ENCODE assay signal across 1 cellular context in the genomic region with DNA sequence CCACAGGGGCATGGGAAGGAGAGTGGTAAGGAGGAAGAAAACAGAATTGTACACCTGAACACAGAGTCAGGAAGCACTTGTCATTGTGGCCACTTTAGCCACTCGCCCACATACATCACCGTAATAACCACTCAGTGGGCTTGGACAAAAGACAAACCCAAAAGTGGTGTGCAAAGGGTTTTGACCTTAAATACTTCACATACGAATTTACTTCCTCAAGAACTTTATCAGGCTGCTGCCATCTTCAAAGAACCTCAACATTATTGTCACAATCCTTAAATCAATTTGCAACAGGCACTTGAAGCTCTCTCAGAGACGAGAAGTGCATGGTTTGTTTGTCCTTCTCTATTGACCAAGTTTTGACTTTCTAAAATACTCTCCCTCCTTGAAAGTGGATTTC.
A peak's percentile ranks its signal among the peaks of the same experiment; 100 is the strongest.
TF ChIP-seq lines count a peak whose summit lies in the region.

No MANE protein-coding gene starts in this region.

TF ChIP-seq in HepG2, 621 proteins besides CTCF, POLR2A, EP300 and RAD21 (continued from another document):
- TF ChIP-seq, protein P1, sequence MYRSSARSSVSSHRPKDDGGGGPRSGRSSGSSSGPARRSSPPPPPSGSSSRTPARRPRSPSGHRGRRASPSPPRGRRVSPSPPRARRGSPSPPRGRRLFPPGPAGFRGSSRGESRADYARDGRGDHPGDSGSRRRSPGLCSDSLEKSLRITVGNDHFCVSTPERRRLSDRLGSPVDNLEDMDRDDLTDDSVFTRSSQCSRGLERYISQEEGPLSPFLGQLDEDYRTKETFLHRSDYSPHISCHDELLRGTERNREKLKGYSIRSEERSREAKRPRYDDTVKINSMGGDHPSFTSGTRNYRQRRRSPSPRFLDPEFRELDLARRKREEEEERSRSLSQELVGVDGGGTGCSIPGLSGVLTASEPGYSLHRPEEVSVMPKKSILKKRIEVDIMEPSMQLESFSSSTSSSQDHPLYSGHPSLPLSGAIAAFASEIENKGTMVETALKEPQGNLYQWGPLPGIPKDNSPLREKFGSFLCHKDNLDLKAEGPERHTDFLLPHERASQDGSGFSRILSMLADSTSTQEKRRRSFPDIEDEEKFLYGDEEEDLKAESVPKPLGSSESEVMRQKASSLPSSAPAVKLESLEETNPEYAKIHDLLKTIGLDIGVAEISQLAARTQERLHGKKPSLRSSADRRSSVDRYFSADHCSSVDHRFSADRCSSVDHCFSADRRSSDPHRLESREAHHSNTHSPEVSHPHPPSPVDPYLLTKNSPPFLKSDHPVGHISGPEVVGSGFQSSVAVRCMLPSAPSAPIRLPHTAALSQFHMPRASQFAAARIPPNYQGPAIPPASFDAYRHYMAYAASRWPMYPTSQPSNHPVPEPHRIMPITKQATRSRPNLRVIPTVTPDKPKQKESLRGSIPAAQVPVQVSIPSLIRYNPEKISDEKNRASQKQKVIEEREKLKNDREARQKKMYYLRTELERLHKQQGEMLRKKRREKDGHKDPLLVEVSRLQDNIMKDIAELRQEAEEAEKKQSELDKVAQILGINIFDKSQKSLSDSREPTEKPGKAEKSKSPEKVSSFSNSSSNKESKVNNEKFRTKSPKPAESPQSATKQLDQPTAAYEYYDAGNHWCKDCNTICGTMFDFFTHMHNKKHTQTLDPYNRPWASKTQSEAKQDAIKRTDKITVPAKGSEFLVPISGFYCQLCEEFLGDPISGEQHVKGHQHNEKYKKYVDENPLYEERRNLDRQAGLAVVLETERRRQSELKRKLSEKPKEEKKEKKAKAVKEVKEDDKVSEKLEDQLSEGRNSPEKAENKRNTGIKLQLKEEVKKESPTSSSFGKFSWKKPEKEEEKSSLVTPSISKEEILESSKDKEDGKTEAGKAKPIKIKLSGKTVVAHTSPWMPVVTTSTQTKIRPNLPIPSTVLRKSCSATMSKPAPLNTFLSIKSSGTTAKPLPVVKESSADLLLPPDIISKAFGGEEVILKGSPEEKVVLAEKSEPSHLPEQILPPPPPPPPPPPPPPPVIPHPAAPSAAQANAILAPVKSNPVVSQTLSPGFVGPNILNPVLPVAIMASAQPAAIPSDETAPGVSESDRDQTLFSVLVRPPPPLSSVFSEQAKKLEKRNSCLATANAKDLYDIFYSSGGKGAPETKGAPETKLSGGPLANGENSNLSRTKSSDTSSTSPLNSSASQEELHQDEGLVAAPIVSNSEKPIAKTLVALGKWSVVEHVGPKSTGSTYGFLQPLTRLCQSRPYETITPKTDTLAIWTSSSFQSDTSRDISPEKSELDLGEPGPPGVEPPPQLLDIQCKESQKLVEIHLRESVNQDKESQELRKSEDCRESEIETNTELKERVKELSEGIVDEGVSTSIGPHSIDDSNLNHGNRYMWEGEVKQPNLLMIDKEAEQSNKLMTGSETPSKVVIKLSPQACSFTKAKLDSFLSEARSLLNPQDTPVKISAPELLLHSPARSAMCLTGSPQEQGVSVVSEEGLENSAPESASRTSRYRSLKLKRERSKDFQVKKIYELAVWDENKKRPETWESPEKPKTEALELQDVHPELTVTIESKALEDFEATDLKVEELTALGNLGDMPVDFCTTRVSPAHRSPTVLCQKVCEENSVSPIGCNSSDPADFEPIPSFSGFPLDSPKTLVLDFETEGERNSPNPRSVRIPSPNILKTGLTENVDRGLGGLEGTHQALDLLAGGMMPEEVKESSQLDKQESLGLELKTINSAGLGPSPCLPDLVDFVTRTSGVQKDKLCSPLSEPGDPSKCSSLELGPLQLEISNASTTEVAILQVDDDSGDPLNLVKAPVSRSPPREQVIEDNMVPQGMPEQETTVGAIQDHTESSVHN (CRISPR knock-in tag; IDR thresholded peaks at IDR 0.05) = no peak
- TF ChIP-seq ZMAT3 (CRISPR knock-in tag; conservative IDR thresholded peaks at IDR 0.05) (0 out of 2 replicates have a peak, but pooled peaks have one; percentile 22), ZNF44 (CRISPR knock-in tag; IDR thresholded peaks at IDR 0.05) (no peak), MZF1 (CRISPR knock-in tag; IDR thresholded peaks at IDR 0.05; ENCODE audit: borderline replicate concordance) (no peak), HNRNPUL1 (IDR thresholded peaks at IDR 0.05; ENCODE audit: low read depth, low read length) (no peak), ZNF383 (CRISPR knock-in tag; IDR thresholded peaks at IDR 0.05; ENCODE audit: borderline replicate concordance) (0 out of 2 replicates have a peak, but pooled peaks have one; percentile 29), TCF7 (IDR thresholded peaks at IDR 0.05; ENCODE audit: low read depth) (0 out of 2 replicates have a peak, but pooled peaks have one; percentile 9)
